22 cellular contexts compared by ENCODE assay signal in the genomic region with DNA sequence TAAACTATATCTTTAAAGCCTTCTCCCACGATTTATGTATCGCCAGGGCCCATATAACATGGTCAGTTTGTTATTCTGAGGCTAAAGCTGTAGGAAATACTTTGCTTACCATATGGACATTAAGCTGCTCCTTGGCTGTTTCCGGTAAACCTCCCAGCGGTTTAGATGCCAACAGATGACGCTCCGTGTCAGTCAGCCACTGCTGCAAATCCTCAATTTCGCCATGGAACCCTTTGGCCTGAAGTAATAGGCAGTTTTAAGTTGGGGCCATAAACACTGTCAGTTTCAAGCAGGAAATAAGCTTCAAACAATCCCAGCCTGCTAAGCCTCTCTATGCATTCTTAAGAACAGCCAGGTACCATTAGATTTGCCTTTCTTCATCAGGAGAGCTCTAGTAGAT.
"Had no signal": no experiment of that assay in that cellular context is flagged by ENCODE, and none has a peak within 500 bp of the region (broad histone marks: within the 10 kb centered on the region; RNA-seq: fewer than 3 reads in every experiment).

No MANE protein-coding gene starts in this region.

- H2AFZ ChIP-seq: parathyroid adenoma had no signal

- H3K4me1 ChIP-seq: parathyroid adenoma, testis had no signal

- H3K27me3 Mint-ChIP-seq: activated CD4-positive, alpha-beta memory T cell treated with anti-CD3 and anti-CD28 coated beads for 36 hours; activated T-helper 17 cell treated with anti-CD3 and anti-CD28 coated beads, Interleukin-2, amount 50 U/mL, for 72 hours; effector memory CD8-positive, alpha-beta T cell; naive B cell; type B pancreatic cell had no signal

- DNase-seq: activated CD4-positive, alpha-beta memory T cell treated with anti-CD3 and anti-CD28 coated beads for 36 hours; activated CD4-positive, alpha-beta T cell treated with anti-CD3 and anti-CD28 coated beads for 48 hours; activated gamma-delta T cell treated with Interleukin-2 at 50 U/mL for 16 hours; activated naive CD4-positive, alpha-beta T cell treated with anti-CD3 and anti-CD28 coated beads, Interleukin-2, amount 50 U/mL, for 16 hours; activated T-cell treated with anti-CD3 and anti-CD28 coated beads, Interleukin-2, amount 50 U/mL, for 4 hours; amygdala; caudate nucleus; cortex of kidney; effector memory CD8-positive, alpha-beta T cell; foreskin melanocyte; left ventricle myocardium inferior; naive B cell; occipital lobe; psoas muscle; stimulated activated CD4-positive, alpha-beta T cell treated with anti-CD3 and anti-CD28 coated beads, Interleukin-2, amount 100 ng/mL, for 48 hours; stimulated activated naive CD4-positive, alpha-beta T cell treated with Interleukin-2 at 50 U/mL for 16 hours; testis had no signal

- H3K4me1 Mint-ChIP-seq: activated T-helper 17 cell treated with anti-CD3 and anti-CD28 coated beads, Interleukin-2, amount 50 U/mL, for 72 hours; naive B cell; neural crest cell had no signal

- H3K4me3 ChIP-seq: left ventricle myocardium inferior, psoas muscle, right atrium auricular region, testis had no signal

- H3K9ac ChIP-seq: parathyroid adenoma had no signal

- H3K27me3 ChIP-seq: right atrium auricular region, testis had no signal

- H3K4me3 Mint-ChIP-seq: activated CD4-positive, alpha-beta memory T cell treated with anti-CD3 and anti-CD28 coated beads for 36 hours; activated T-cell treated with anti-CD3 and anti-CD28 coated beads, Interleukin-2, amount 50 U/mL, for 4 hours; activated T-helper 17 cell treated with anti-CD3 and anti-CD28 coated beads, Interleukin-2, amount 50 U/mL, for 72 hours; effector memory CD8-positive, alpha-beta T cell; naive B cell; neural crest cell; type B pancreatic cell had no signal

- H3K79me2 ChIP-seq: parathyroid adenoma had no signal

- H3K27ac Mint-ChIP-seq: activated CD4-positive, alpha-beta memory T cell treated with anti-CD3 and anti-CD28 coated beads for 36 hours; activated T-helper 17 cell treated with anti-CD3 and anti-CD28 coated beads, Interleukin-2, amount 50 U/mL, for 72 hours; effector memory CD8-positive, alpha-beta T cell; naive B cell; type B pancreatic cell had no signal

- H3K9me3 Mint-ChIP-seq: activated CD4-positive, alpha-beta memory T cell treated with anti-CD3 and anti-CD28 coated beads for 36 hours; activated T-cell treated with anti-CD3 and anti-CD28 coated beads, Interleukin-2, amount 50 U/mL, for 4 hours; activated T-helper 17 cell treated with anti-CD3 and anti-CD28 coated beads, Interleukin-2, amount 50 U/mL, for 72 hours; effector memory CD8-positive, alpha-beta T cell; naive B cell; neural crest cell; type B pancreatic cell had no signal

- H3K9me3 ChIP-seq: left ventricle myocardium inferior, psoas muscle, right atrium auricular region, testis had no signal

- H3K36me3 Mint-ChIP-seq: activated CD4-positive, alpha-beta memory T cell treated with anti-CD3 and anti-CD28 coated beads for 36 hours; naive B cell had no signal

- H3K27ac ChIP-seq: parathyroid adenoma, psoas muscle, right atrium auricular region, testis had no signal
